ENCODE assay signal across 8 cellular contexts in genomic region chr17:76714822-76715461, GRCh38. TPM values are rescaled to one million over a fixed set of nuclear protein-coding genes. Genes with fewer than 3 reads are reported as not detected.
DNase-seq lines count a peak whose midpoint lies in the region; ATAC-seq and TF ChIP-seq lines count a peak whose summit lies in the region.

No MANE protein-coding gene starts in this region.

- H3K36me3 ChIP-seq in trophoblast cell (ENCODE audit: control insufficient read depth in 1 of 2, insufficient read depth in 2 of 2, low read length in 2 of 2) (peaks cover 33 to 44% of the 10 kb centered on the region in 2 experiments), upper lobe of left lung (peaks cover 18 to 68% (median 51%) of the 10 kb centered on the region in 4 donors)

- H4K12ac ChIP-seq in trophoblast cell (ENCODE audit: low read depth, low read length): no peak overlapping the region

- no peak overlapping the region for H3K4me2 ChIP-seq in trophoblast cell (ENCODE audit: low read length)

- peaks cover 6% of the 10 kb centered on the region in 2 experiments for H3K4me1 ChIP-seq in trophoblast cell (ENCODE audit: control insufficient read depth in 1 of 2, insufficient read depth in 2 of 2, low read length in 2 of 2)
- peaks cover 34 to 48% (median 38%) of the 10 kb centered on the region in 4 donors for H3K4me1 ChIP-seq in upper lobe of left lung

- no peak overlapping the region for H3K4me3 ChIP-seq in foreskin fibroblast (ENCODE audit: low read depth in 1 of 2, low read length in 2 of 2)
- no peak overlapping the region for H3K4me3 ChIP-seq in trophoblast cell (ENCODE audit: low read depth, low read length)
- no peak overlapping the region for H3K4me3 ChIP-seq in upper lobe of left lung

- peaks cover 4% of the 10 kb centered on the region for H3K79me2 ChIP-seq in trophoblast cell (ENCODE audit: control insufficient read depth, insufficient read depth, low read length, poor library complexity)

- H3K27ac ChIP-seq in trophoblast cell (ENCODE audit: low read depth, low read length): no peak overlapping the region
- H3K27ac ChIP-seq in upper lobe of left lung: peak overlapping the region; percentile 75 to 89 (median 84)

- no CpG with 5 or more reads among the region's 4 CpGs for WGBS in trophoblast cell (ENCODE audit: extremely low coverage, insufficient coverage, insufficient read length)
- WGBS in upper lobe of left lung, 2 donors: 17 to 18% methylated on average over 4 of the region's 4 CpGs

- no peak overlapping the region for H2BK5ac ChIP-seq in trophoblast cell (ENCODE audit: low read depth, low read length, poor library complexity)

- no peak overlapping the region for H3K4ac ChIP-seq in trophoblast cell (ENCODE audit: low read depth, low read length)

- peaks cover 5% of the 10 kb centered on the region for H3K79me1 ChIP-seq in trophoblast cell (ENCODE audit: low read length)

- H3K18ac ChIP-seq in trophoblast cell (ENCODE audit: low read length): no peak overlapping the region

- TF ChIP-seq CTCF in foreskin fibroblast (IDR thresholded peaks at IDR 0.05; ENCODE audit: low read depth, low read length): peak; percentile 75
- peak; percentile 52 to 75 (median 63) for TF ChIP-seq CTCF in upper lobe of left lung (IDR thresholded peaks at IDR 0.05)

- H3K27me3 ChIP-seq in trophoblast cell (ENCODE audit: insufficient read depth, low read length) (no peaks in the 10 kb centered on the region), upper lobe of left lung (no peaks in the 10 kb centered on the region)

- H3K14ac ChIP-seq in trophoblast cell (ENCODE audit: low read length): no peak overlapping the region

- no peak overlapping the region for H3K9ac ChIP-seq in trophoblast cell (ENCODE audit: low read length)

- TF ChIP-seq EP300 in upper lobe of left lung (IDR thresholded peaks at IDR 0.05): no peak

- H3K9me3 ChIP-seq in trophoblast cell (ENCODE audit: insufficient read depth, low read depth, low read length) (no peaks in the 10 kb centered on the region), upper lobe of left lung (no peaks in the 10 kb centered on the region)

- ATAC-seq in upper lobe of left lung (ENCODE audit: low FRiP score in 2 of 2): peak in 1 of 2 donors; percentile 35

- intact Hi-C loops in activated T-helper 1 cell treated with anti-CD3 and anti-CD28 coated beads, Interleukin-12 subunit alpha, Interleukin-12 subunit beta, Interleukin-2, Interleukin-4 antibody, amounts not matched to agents 30 ng/mL and 10 ng/mL and 1 ng/mL, durations not matched to agents 14 hours and 24 hours and 36 hours (cut with micrococcal nuclease): loop anchor here (1.0 to 2.0 kb wide), 2 partner anchors 11 to 192 kb away; partner anchors contain the start of genes JMJD6 and METTL23

- no peaks in the 10 kb centered on the region for H3K9me3 Mint-ChIP-seq in activated T-helper 1 cell treated with anti-CD3 and anti-CD28 coated beads, Interleukin-12 subunit alpha, Interleukin-12 subunit beta, Interleukin-2, Interleukin-4 antibody, amounts not matched to agents 30 ng/mL and 10 ng/mL and 1 ng/mL, durations not matched to agents 14 hours and 24 hours and 36 hours

- no peak overlapping the region for H2AFZ ChIP-seq in trophoblast cell (ENCODE audit: insufficient read depth, low read length, poor library complexity)

- H2BK12ac ChIP-seq in trophoblast cell (ENCODE audit: low read length): no peak overlapping the region

- no peak overlapping the region for H3K23ac ChIP-seq in trophoblast cell (ENCODE audit: low read length)

- TF ChIP-seq POLR2A in upper lobe of left lung (IDR thresholded peaks at IDR 0.05): no peak

- DNase-seq in NCI-H187 (lab: John Stamatoyannopoulos, UW) (peak; percentile 12 to 13), NCI-H187 treated with DMSO at 0.1 percent for 48 hours (lab: John Stamatoyannopoulos, UW) (no peak), OCI-M1 (lab: John Stamatoyannopoulos, UW) (peak; percentile 83), foreskin fibroblast (peak in 1 of 2 donors; percentile 80), trophoblast cell (peak; percentile 63 to 91), upper lobe of left lung (peak in 1 of 2 donors; percentile 63), HCEC 1CT (no peak)
- peak; percentile 62 for DNase-seq in activated T-helper 1 cell treated with anti-CD3 and anti-CD28 coated beads, Interleukin-12 subunit alpha, Interleukin-12 subunit beta, Interleukin-2, Interleukin-4 antibody, amounts not matched to agents 30 ng/mL and 10 ng/mL and 1 ng/mL, durations not matched to agents 14 hours and 24 hours and 36 hours (ENCODE audit: low spot score)

- no peaks in the 10 kb centered on the region for H3K27me3 Mint-ChIP-seq in activated T-helper 1 cell treated with anti-CD3 and anti-CD28 coated beads, Interleukin-12 subunit alpha, Interleukin-12 subunit beta, Interleukin-2, Interleukin-4 antibody, amounts not matched to agents 30 ng/mL and 10 ng/mL and 1 ng/mL, durations not matched to agents 14 hours and 24 hours and 36 hours (ENCODE audit: insufficient read depth)

- H4K91ac ChIP-seq in trophoblast cell (ENCODE audit: low read depth, low read length): no peak overlapping the region

- H3K27ac Mint-ChIP-seq in activated T-helper 1 cell treated with anti-CD3 and anti-CD28 coated beads, Interleukin-12 subunit alpha, Interleukin-12 subunit beta, Interleukin-2, Interleukin-4 antibody, amounts not matched to agents 30 ng/mL and 10 ng/mL and 1 ng/mL, durations not matched to agents 14 hours and 24 hours and 36 hours: peak overlapping the region; percentile 16

- H2AK5ac ChIP-seq in trophoblast cell (ENCODE audit: low read length): no peak overlapping the region

- H3K36me3 Mint-ChIP-seq in activated T-helper 1 cell treated with anti-CD3 and anti-CD28 coated beads, Interleukin-12 subunit alpha, Interleukin-12 subunit beta, Interleukin-2, Interleukin-4 antibody, amounts not matched to agents 30 ng/mL and 10 ng/mL and 1 ng/mL, durations not matched to agents 14 hours and 24 hours and 36 hours (ENCODE audit: low read depth): peaks cover 39% of the 10 kb centered on the region

- H4K8ac ChIP-seq in trophoblast cell (ENCODE audit: low read depth, low read length): no peak overlapping the region

- peaks cover 34% of the 10 kb centered on the region for H3K4me1 Mint-ChIP-seq in activated T-helper 1 cell treated with anti-CD3 and anti-CD28 coated beads, Interleukin-12 subunit alpha, Interleukin-12 subunit beta, Interleukin-2, Interleukin-4 antibody, amounts not matched to agents 30 ng/mL and 10 ng/mL and 1 ng/mL, durations not matched to agents 14 hours and 24 hours and 36 hours (ENCODE audit: low read depth)

- no peak overlapping the region for H3K4me3 Mint-ChIP-seq in activated T-helper 1 cell treated with anti-CD3 and anti-CD28 coated beads, Interleukin-12 subunit alpha, Interleukin-12 subunit beta, Interleukin-2, Interleukin-4 antibody, amounts not matched to agents 30 ng/mL and 10 ng/mL and 1 ng/mL, durations not matched to agents 14 hours and 24 hours and 36 hours

- no peak overlapping the region for H2BK120ac ChIP-seq in trophoblast cell (ENCODE audit: insufficient read depth, low read length, poor library complexity)

RNA-seq across cellular contexts. Expression of gene MXRA7, which starts 4.2 kb away (rescaled TPM):
- 3.8 and 5.1 TPM in 2 replicates for total RNA-seq in activated T-helper 1 cell treated with anti-CD3 and anti-CD28 coated beads, Interleukin-12 subunit alpha, Interleukin-12 subunit beta, Interleukin-2, Interleukin-4 antibody, amounts not matched to agents 30 ng/mL and 10 ng/mL and 1 ng/mL, durations not matched to agents 14 hours and 24 hours and 36 hours
- polyA plus RNA-seq in trophoblast cell (2013): 84.3 and 85.1 TPM in 2 replicates
- 100 to 1,000 TPM in 1 of 6 donors, 10 to 100 TPM in 5; 21.0 to 147 (median 73.5) TPM for total RNA-seq in upper lobe of left lung

RNA-seq across cellular contexts. Expression of gene JMJD6, which starts 11.5 kb away (rescaled TPM):
- total RNA-seq in activated T-helper 1 cell treated with anti-CD3 and anti-CD28 coated beads, Interleukin-12 subunit alpha, Interleukin-12 subunit beta, Interleukin-2, Interleukin-4 antibody, amounts not matched to agents 30 ng/mL and 10 ng/mL and 1 ng/mL, durations not matched to agents 14 hours and 24 hours and 36 hours: 80.5 TPM in 2 replicates
- polyA plus RNA-seq in trophoblast cell (2013): 24.2 and 25.4 TPM in 2 replicates
- total RNA-seq in upper lobe of left lung: 10 to 100 TPM; 23.3 to 63.9 (median 31.0) TPM

RNA-seq across cellular contexts. Expression of gene METTL23, which starts 11.7 kb away (rescaled TPM):
- 35.5 and 38.2 TPM in 2 replicates for total RNA-seq in activated T-helper 1 cell treated with anti-CD3 and anti-CD28 coated beads, Interleukin-12 subunit alpha, Interleukin-12 subunit beta, Interleukin-2, Interleukin-4 antibody, amounts not matched to agents 30 ng/mL and 10 ng/mL and 1 ng/mL, durations not matched to agents 14 hours and 24 hours and 36 hours
- 18.7 and 18.8 TPM in 2 replicates for polyA plus RNA-seq in trophoblast cell (2013)
- total RNA-seq in upper lobe of left lung: 10 to 100 TPM; 13.6 to 38.9 (median 28.3) TPM

RNA-seq across cellular contexts. Expression of gene SRSF2, which starts 22.2 kb away (rescaled TPM):
- 535 and 541 TPM in 2 replicates for total RNA-seq in activated T-helper 1 cell treated with anti-CD3 and anti-CD28 coated beads, Interleukin-12 subunit alpha, Interleukin-12 subunit beta, Interleukin-2, Interleukin-4 antibody, amounts not matched to agents 30 ng/mL and 10 ng/mL and 1 ng/mL, durations not matched to agents 14 hours and 24 hours and 36 hours
- 205 and 216 TPM in 2 replicates for polyA plus RNA-seq in trophoblast cell (2013)
- 100 to 1,000 TPM; 133 to 454 (median 211) TPM for total RNA-seq in upper lobe of left lung

RNA-seq across cellular contexts. Expression of gene MFSD11, which starts 23.0 kb away (rescaled TPM):
- total RNA-seq in activated T-helper 1 cell treated with anti-CD3 and anti-CD28 coated beads, Interleukin-12 subunit alpha, Interleukin-12 subunit beta, Interleukin-2, Interleukin-4 antibody, amounts not matched to agents 30 ng/mL and 10 ng/mL and 1 ng/mL, durations not matched to agents 14 hours and 24 hours and 36 hours: 16.6 and 17.1 TPM in 2 replicates
- 26.3 and 27.8 TPM in 2 replicates for polyA plus RNA-seq in trophoblast cell (2013)
- 10 to 100 TPM; 23.9 to 49.2 (median 34.4) TPM for total RNA-seq in upper lobe of left lung

Comparison
In these comparisons a context has a peak if more than half of its experiments do, and no peak if none do; other contexts are left out.
1. DNase-seq: peak in NCI-H187 (2 of 2), OCI-M1 (single experiment), activated T-helper 1 cell treated with anti-CD3 and anti-CD28 coated beads, Interleukin-12 subunit alpha, Interleukin-12 subunit beta, Interleukin-2, Interleukin-4 antibody, amounts not matched to agents 30 ng/mL and 10 ng/mL and 1 ng/mL, durations not matched to agents 14 hours and 24 hours and 36 hours (single experiment) and trophoblast cell (2 of 2); none in NCI-H187 treated with DMSO at 0.1 percent for 48 hours (single experiment) and HCEC 1CT (single experiment).